ENCODE assay signal across 2 cellular contexts in the genomic region with DNA sequence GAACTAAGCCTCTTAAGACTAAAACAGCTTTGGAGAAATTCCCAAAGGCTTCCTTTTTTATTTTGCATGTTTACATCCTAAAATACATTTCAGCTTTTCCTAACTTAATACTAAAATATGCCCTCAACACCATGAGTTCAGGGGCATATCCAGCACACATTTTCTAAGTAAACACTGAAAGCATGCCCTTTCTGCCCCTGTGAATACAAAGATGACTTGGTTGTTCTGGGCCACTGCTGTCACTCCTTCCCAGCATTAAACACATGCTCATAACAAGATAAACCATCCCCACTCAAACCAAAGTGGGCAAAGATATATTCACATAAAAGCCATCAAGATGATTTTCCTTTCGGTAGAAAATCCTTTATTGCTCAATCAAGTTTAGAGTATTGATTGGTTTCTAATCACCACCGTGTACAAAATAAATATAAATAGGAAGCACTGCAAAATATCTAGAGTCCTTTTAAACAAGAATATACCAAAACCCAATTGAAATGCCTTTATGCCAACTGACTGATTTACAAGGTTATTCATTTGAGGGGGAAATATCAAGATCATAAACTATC.
TF ChIP-seq lines count a peak whose summit lies in the region.

No MANE protein-coding gene starts in this region.

TF ChIP-seq in IMR-90, 13 proteins besides CTCF, POLR2A, EP300 and RAD21:
- TF ChIP-seq, protein P1, sequence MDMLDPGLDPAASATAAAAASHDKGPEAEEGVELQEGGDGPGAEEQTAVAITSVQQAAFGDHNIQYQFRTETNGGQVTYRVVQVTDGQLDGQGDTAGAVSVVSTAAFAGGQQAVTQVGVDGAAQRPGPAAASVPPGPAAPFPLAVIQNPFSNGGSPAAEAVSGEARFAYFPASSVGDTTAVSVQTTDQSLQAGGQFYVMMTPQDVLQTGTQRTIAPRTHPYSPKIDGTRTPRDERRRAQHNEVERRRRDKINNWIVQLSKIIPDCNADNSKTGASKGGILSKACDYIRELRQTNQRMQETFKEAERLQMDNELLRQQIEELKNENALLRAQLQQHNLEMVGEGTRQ (IDR thresholded peaks at IDR 0.05; ENCODE audit: low read depth, low read length) = no peak
- TF ChIP-seq CEBPB (IDR thresholded peaks at IDR 0.05; ENCODE audit: low read depth, low read length) (peak; percentile 42; the same call in 1 of the 2 replicates), RCOR1 (IDR thresholded peaks at IDR 0.05; ENCODE audit: insufficient replicate concordance, low read length) (no peak), FOS (IDR thresholded peaks at IDR 0.05; ENCODE audit: low read depth, low read length) (no peak), CHD1 (IDR thresholded peaks at IDR 0.05; ENCODE audit: low read depth, low read length) (no peak), BHLHE40 (IDR thresholded peaks at IDR 0.05; ENCODE audit: low read depth, low read length) (no peak), MXI1 (IDR thresholded peaks at IDR 0.05; ENCODE audit: borderline replicate concordance, low read depth, low read length) (no peak), RFX5 (IDR thresholded peaks at IDR 0.05; ENCODE audit: low read depth, low read length) (no peak)
TF ChIP-seq in IMR-90: peak in this region for 1.

TF ChIP-seq in GM12878, 131 proteins besides CTCF, POLR2A, EP300 and RAD21:
- TF ChIP-seq, protein P2, sequence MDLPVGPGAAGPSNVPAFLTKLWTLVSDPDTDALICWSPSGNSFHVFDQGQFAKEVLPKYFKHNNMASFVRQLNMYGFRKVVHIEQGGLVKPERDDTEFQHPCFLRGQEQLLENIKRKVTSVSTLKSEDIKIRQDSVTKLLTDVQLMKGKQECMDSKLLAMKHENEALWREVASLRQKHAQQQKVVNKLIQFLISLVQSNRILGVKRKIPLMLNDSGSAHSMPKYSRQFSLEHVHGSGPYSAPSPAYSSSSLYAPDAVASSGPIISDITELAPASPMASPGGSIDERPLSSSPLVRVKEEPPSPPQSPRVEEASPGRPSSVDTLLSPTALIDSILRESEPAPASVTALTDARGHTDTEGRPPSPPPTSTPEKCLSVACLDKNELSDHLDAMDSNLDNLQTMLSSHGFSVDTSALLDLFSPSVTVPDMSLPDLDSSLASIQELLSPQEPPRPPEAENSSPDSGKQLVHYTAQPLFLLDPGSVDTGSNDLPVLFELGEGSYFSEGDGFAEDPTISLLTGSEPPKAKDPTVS (IDR thresholded peaks at IDR 0.05; ENCODE audit: low read depth, low read length) = no peak
- TF ChIP-seq IKZF2 (IDR thresholded peaks at IDR 0.05) (no peak), TAF1 (IDR thresholded peaks at IDR 0.05; ENCODE audit: borderline replicate concordance, low read depth, low read length) (no peak), ETV6 (conservative IDR thresholded peaks at IDR 0.05 in 1 of 2, IDR thresholded peaks at IDR 0.05 in 1 of 2; ENCODE audit: borderline replicate concordance in 1 of 2, low read depth in 1 of 2) (no peak), RFX5 (IDR thresholded peaks at IDR 0.05; ENCODE audit: low read depth, low read length) (no peak), ZSCAN29 (IDR thresholded peaks at IDR 0.05) (no peak), FOXM1 (IDR thresholded peaks at IDR 0.05; ENCODE audit: low read depth, low read length) (no peak), MTA2 (IDR thresholded peaks at IDR 0.05; ENCODE audit: low read depth) (no peak), PAX8 (IDR thresholded peaks at IDR 0.05) (no peak), TCF7 (IDR thresholded peaks at IDR 0.05; ENCODE audit: borderline replicate concordance) (no peak), ZZZ3 (IDR thresholded peaks at IDR 0.05; ENCODE audit: control insufficient read depth, insufficient read length, low read depth) (no peak), BHLHE40 (IDR thresholded peaks at IDR 0.05; ENCODE audit: borderline replicate concordance in 1 of 2, low read depth in 2 of 2, low read length in 1 of 2) (no peak), CHD2 (IDR thresholded peaks at IDR 0.05; ENCODE audit: borderline replicate concordance, low read depth, low read length) (no peak)
- TF ChIP-seq, protein P3, sequence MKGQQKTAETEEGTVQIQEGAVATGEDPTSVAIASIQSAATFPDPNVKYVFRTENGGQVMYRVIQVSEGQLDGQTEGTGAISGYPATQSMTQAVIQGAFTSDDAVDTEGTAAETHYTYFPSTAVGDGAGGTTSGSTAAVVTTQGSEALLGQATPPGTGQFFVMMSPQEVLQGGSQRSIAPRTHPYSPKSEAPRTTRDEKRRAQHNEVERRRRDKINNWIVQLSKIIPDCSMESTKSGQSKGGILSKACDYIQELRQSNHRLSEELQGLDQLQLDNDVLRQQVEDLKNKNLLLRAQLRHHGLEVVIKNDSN (IDR thresholded peaks at IDR 0.05; ENCODE audit: borderline replicate concordance, extremely low read length, insufficient read depth, low read depth, low read length) = no peak
- TF ChIP-seq, protein P4, sequence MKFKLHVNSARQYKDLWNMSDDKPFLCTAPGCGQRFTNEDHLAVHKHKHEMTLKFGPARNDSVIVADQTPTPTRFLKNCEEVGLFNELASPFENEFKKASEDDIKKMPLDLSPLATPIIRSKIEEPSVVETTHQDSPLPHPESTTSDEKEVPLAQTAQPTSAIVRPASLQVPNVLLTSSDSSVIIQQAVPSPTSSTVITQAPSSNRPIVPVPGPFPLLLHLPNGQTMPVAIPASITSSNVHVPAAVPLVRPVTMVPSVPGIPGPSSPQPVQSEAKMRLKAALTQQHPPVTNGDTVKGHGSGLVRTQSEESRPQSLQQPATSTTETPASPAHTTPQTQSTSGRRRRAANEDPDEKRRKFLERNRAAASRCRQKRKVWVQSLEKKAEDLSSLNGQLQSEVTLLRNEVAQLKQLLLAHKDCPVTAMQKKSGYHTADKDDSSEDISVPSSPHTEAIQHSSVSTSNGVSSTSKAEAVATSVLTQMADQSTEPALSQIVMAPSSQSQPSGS (IDR thresholded peaks at IDR 0.05; ENCODE audit: low read length) = no peak
